In the genomic region with DNA sequence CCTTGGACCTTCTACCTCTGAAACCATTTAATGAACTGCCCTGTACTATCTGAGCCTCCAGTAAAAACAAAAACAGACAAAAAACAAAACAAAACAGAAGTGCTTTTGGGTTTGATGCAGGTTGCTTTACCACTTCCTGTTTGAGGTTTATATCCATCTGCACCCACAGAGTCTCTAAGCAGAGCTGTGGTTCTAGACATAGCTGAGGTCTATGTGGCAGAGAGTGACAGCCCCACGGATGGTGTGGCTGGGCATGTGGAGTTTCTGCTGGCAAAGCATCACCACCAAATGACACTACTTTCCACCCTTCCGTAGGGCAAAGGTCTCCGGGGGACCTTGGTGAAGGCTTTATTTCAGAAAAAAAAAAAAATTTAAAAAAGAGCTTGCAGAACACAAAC, we compare ENCODE assay signal across 8 cellular contexts.
A peak's percentile ranks its signal among the peaks of the same experiment; 100 is the strongest.
DNase-seq lines count a peak whose midpoint lies in the region; ATAC-seq and TF ChIP-seq lines count a peak whose summit lies in the region.

No MANE protein-coding gene starts in this region.

- no peaks in the 10 kb centered on the region for H3F3A ChIP-seq in PC-3 (ENCODE audit: low read length, unreplicated experiment)

- TF ChIP-seq CTCF in PC-3 (conservative IDR thresholded peaks at IDR 0.05; ENCODE audit: low read depth, low read length) (no peak), stomach (IDR thresholded peaks at IDR 0.05) (no peak), gastrocnemius medialis (IDR thresholded peaks at IDR 0.05 in 4 of 5, conservative IDR thresholded peaks at IDR 0.05 in 1 of 5) (no peak)

- H2AFZ ChIP-seq in PC-3 (ENCODE audit: low read length) = no peak overlapping the region

- intact Hi-C loops in PC-3 (cut with micrococcal nuclease) (no loop called here), stomach (cut with DNase I; ENCODE audit: low total_unique reads) (no loop called here), gastrocnemius medialis (cut with DNase I; ENCODE audit: low total_unique reads) (no loop called here), right cardiac atrium (cut with DNase I) (no loop called here)

- CTCF ChIA-PET in PC-3 (lab: Charles Lee) = no interaction called here

- no peak overlapping the region for H3K4me3 ChIP-seq in PC-3 (ENCODE audit: low read length)
- H3K4me3 ChIP-seq in stomach = no peak overlapping the region
- H3K4me3 ChIP-seq in gastrocnemius medialis = no peak overlapping the region
- no peak overlapping the region for H3K4me3 ChIP-seq in right cardiac atrium (ENCODE audit: low read length)

- H3K27ac ChIP-seq in PC-3 (ENCODE audit: low read length) (no peak overlapping the region), stomach (no peak overlapping the region), gastrocnemius medialis (no peak overlapping the region), right cardiac atrium (ENCODE audit: low read length) (no peak overlapping the region)

- WGBS in stomach, 5 donors = 58 to 75% (median 69%) methylated on average over 3 of the region's 3 CpGs
- 73% methylated on average over 3 of the region's 3 CpGs for WGBS in right cardiac atrium

- H3K9me2 ChIP-seq in PC-3 (replicated peaks; ENCODE audit: low read length) = no peaks in the 10 kb centered on the region

- in situ Hi-C loops in gastrocnemius medialis (cut with MboI; ENCODE audit: low sequenced_read_pairs in 4 of 4) = no loop called here

- H3K4me1 ChIP-seq in PC-3 (ENCODE audit: insufficient read depth, low read length) (no peaks in the 10 kb centered on the region), stomach (no peaks in the 10 kb centered on the region), gastrocnemius medialis (no peaks in the 10 kb centered on the region), right cardiac atrium (ENCODE audit: control insufficient read depth, insufficient read depth, low read length) (no peaks in the 10 kb centered on the region)

- H3K79me2 ChIP-seq in PC-3 (ENCODE audit: low read length) = no peaks in the 10 kb centered on the region

- no peak overlapping the region for H3K9ac ChIP-seq in PC-3 (ENCODE audit: low read length)

- H3K36me3 ChIP-seq in PC-3 (ENCODE audit: low read depth, low read length) (no peaks in the 10 kb centered on the region), stomach (no peaks in the 10 kb centered on the region), gastrocnemius medialis (no peaks in the 10 kb centered on the region)

- TF ChIP-seq POLR2A in stomach (IDR thresholded peaks at IDR 0.05) = no peak
- no peak for TF ChIP-seq POLR2A in gastrocnemius medialis (IDR thresholded peaks at IDR 0.05)

- H3K4me2 ChIP-seq in PC-3 (ENCODE audit: low read length) = no peak overlapping the region

- H4K20me1 ChIP-seq in PC-3 (ENCODE audit: low read length) = no peaks in the 10 kb centered on the region

- H3K27me3 ChIP-seq in PC-3 (ENCODE audit: low read length) (no peaks in the 10 kb centered on the region), stomach (no peaks in the 10 kb centered on the region), gastrocnemius medialis (no peaks in the 10 kb centered on the region), right cardiac atrium (ENCODE audit: control insufficient read depth, insufficient read depth) (no peaks in the 10 kb centered on the region)

- no TSS peak for BruUV-seq in PC-3 (replicated peaks; lab: Mats Ljungman, UMichigan)

- DNase-seq in T-helper 22 cell (ENCODE audit: low read depth) (peak; percentile 39), PC-3 (no peak), stomach (no peak), gastrocnemius medialis (no peak), right cardiac atrium (no peak)
- peak; percentile 33 for DNase-seq in stimulated activated CD4-positive, alpha-beta T cell treated with anti-CD3 and anti-CD28 coated beads, Interleukin-1b, Interleukin-23, amount 100 ng/mL, for 48 hours

- TF ChIP-seq EP300 in stomach (IDR thresholded peaks at IDR 0.05) = no peak

- ATAC-seq in GM19395 (IDR thresholded peaks at IDR 0.05; ENCODE audit: unreplicated experiment) (peak; percentile 95), HG03064 (IDR thresholded peaks at IDR 0.05; ENCODE audit: low read depth, unreplicated experiment) (peak; percentile 90), PC-3 (no peak), gastrocnemius medialis (no peak), right cardiac atrium (no peak)

- POLR2A ChIA-PET in PC-3 (lab: Charles Lee; ENCODE audit: unreplicated experiment) = no interaction called here

- H3K9me3 ChIP-seq in PC-3 (ENCODE audit: low read length) = no peaks in the 10 kb centered on the region
- peaks cover 0 to 5% (median 3%) of the 10 kb centered on the region in 4 donors for H3K9me3 ChIP-seq in stomach
- H3K9me3 ChIP-seq in gastrocnemius medialis = no peaks in the 10 kb centered on the region
- no peaks in the 10 kb centered on the region for H3K9me3 ChIP-seq in right cardiac atrium (ENCODE audit: control insufficient read depth, low read length)

Comparison
In these comparisons a context has a peak if more than half of its experiments do, and no peak if none do; other contexts are left out.
1. ATAC-seq: peak in GM19395 (single experiment) and HG03064 (single experiment); none in PC-3 (single experiment), gastrocnemius medialis (0 of 2) and right cardiac atrium (0 of 2).
2. DNase-seq: peak in T-helper 22 cell (single experiment) and stimulated activated CD4-positive, alpha-beta T cell treated with anti-CD3 and anti-CD28 coated beads, Interleukin-1b, Interleukin-23, amount 100 ng/mL, for 48 hours (single experiment); none in PC-3 (single experiment), stomach (single experiment), gastrocnemius medialis (0 of 2) and right cardiac atrium (0 of 3).